2 cellular contexts compared by ENCODE assay signal in the genomic region with DNA sequence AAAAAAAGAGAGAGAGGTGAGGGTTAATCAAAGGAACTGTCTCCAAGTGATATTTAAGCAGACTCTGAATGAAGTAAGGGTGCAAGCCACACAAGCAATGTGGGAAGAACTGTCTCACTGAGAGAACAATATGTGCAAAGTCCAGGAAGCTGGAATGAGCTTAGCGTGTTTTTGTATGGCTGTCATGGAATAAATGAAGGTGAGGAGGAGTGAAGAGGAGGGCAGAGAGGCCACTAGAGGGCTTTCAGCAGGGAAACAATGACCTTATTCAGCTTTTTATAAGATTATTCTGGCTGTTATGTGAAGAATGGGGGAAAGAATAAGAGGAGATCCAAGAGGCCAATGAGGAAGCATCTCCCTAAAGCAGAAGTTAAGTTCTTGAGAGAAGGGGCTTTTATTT.
TF ChIP-seq lines count a peak whose summit lies in the region.

No MANE protein-coding gene starts in this region.

TF ChIP-seq in SK-N-SH, 30 proteins besides CTCF, POLR2A, EP300 and RAD21 (continued from another document):
- TF ChIP-seq, protein P1, sequence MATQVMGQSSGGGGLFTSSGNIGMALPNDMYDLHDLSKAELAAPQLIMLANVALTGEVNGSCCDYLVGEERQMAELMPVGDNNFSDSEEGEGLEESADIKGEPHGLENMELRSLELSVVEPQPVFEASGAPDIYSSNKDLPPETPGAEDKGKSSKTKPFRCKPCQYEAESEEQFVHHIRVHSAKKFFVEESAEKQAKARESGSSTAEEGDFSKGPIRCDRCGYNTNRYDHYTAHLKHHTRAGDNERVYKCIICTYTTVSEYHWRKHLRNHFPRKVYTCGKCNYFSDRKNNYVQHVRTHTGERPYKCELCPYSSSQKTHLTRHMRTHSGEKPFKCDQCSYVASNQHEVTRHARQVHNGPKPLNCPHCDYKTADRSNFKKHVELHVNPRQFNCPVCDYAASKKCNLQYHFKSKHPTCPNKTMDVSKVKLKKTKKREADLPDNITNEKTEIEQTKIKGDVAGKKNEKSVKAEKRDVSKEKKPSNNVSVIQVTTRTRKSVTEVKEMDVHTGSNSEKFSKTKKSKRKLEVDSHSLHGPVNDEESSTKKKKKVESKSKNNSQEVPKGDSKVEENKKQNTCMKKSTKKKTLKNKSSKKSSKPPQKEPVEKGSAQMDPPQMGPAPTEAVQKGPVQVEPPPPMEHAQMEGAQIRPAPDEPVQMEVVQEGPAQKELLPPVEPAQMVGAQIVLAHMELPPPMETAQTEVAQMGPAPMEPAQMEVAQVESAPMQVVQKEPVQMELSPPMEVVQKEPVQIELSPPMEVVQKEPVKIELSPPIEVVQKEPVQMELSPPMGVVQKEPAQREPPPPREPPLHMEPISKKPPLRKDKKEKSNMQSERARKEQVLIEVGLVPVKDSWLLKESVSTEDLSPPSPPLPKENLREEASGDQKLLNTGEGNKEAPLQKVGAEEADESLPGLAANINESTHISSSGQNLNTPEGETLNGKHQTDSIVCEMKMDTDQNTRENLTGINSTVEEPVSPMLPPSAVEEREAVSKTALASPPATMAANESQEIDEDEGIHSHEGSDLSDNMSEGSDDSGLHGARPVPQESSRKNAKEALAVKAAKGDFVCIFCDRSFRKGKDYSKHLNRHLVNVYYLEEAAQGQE (IDR thresholded peaks at IDR 0.05; ENCODE audit: low read depth, low read length), result no peak
- TF ChIP-seq, protein P2, sequence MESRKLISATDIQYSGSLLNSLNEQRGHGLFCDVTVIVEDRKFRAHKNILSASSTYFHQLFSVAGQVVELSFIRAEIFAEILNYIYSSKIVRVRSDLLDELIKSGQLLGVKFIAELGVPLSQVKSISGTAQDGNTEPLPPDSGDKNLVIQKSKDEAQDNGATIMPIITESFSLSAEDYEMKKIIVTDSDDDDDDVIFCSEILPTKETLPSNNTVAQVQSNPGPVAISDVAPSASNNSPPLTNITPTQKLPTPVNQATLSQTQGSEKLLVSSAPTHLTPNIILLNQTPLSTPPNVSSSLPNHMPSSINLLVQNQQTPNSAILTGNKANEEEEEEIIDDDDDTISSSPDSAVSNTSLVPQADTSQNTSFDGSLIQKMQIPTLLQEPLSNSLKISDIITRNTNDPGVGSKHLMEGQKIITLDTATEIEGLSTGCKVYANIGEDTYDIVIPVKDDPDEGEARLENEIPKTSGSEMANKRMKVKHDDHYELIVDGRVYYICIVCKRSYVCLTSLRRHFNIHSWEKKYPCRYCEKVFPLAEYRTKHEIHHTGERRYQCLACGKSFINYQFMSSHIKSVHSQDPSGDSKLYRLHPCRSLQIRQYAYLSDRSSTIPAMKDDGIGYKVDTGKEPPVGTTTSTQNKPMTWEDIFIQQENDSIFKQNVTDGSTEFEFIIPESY (IDR thresholded peaks at IDR 0.05; ENCODE audit: borderline replicate concordance, low read depth), result no peak
- no peak for TF ChIP-seq FOSL2 (IDR thresholded peaks at IDR 0.05; ENCODE audit: borderline replicate concordance, low read depth)
- TF ChIP-seq, protein P3, sequence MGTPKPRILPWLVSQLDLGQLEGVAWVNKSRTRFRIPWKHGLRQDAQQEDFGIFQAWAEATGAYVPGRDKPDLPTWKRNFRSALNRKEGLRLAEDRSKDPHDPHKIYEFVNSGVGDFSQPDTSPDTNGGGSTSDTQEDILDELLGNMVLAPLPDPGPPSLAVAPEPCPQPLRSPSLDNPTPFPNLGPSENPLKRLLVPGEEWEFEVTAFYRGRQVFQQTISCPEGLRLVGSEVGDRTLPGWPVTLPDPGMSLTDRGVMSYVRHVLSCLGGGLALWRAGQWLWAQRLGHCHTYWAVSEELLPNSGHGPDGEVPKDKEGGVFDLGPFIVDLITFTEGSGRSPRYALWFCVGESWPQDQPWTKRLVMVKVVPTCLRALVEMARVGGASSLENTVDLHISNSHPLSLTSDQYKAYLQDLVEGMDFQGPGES (IDR thresholded peaks at IDR 0.05; ENCODE audit: low read depth, low read length), result no peak
- no peak for TF ChIP-seq EZH2phosphoT487 (IDR thresholded peaks at IDR 0.05; ENCODE audit: borderline replicate concordance, low read depth)
- TF ChIP-seq TEAD4 (IDR thresholded peaks at IDR 0.05; ENCODE audit: borderline replicate concordance, insufficient read depth), result no peak
- TF ChIP-seq RFX5 (IDR thresholded peaks at IDR 0.05; ENCODE audit: low read length), result no peak

TF ChIP-seq in SK-N-SH treated with all-trans-retinoic acid at 6 μM for 48 hours, 23 proteins besides CTCF, POLR2A, EP300 and RAD21 (continued from another document):
- TF ChIP-seq, protein P4, sequence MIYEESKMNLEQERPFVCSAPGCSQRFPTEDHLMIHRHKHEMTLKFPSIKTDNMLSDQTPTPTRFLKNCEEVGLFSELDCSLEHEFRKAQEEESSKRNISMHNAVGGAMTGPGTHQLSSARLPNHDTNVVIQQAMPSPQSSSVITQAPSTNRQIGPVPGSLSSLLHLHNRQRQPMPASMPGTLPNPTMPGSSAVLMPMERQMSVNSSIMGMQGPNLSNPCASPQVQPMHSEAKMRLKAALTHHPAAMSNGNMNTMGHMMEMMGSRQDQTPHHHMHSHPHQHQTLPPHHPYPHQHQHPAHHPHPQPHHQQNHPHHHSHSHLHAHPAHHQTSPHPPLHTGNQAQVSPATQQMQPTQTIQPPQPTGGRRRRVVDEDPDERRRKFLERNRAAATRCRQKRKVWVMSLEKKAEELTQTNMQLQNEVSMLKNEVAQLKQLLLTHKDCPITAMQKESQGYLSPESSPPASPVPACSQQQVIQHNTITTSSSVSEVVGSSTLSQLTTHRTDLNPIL (CRISPR knock-in tag; IDR thresholded peaks at IDR 0.05; ENCODE audit: low read depth), result no peak
- TF ChIP-seq, protein P5, sequence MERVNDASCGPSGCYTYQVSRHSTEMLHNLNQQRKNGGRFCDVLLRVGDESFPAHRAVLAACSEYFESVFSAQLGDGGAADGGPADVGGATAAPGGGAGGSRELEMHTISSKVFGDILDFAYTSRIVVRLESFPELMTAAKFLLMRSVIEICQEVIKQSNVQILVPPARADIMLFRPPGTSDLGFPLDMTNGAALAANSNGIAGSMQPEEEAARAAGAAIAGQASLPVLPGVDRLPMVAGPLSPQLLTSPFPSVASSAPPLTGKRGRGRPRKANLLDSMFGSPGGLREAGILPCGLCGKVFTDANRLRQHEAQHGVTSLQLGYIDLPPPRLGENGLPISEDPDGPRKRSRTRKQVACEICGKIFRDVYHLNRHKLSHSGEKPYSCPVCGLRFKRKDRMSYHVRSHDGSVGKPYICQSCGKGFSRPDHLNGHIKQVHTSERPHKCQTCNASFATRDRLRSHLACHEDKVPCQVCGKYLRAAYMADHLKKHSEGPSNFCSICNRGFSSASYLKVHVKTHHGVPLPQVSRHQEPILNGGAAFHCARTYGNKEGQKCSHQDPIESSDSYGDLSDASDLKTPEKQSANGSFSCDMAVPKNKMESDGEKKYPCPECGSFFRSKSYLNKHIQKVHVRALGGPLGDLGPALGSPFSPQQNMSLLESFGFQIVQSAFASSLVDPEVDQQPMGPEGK (CRISPR knock-in tag; IDR thresholded peaks at IDR 0.05; ENCODE audit: borderline replicate concordance), result no peak
